In the genomic region with DNA sequence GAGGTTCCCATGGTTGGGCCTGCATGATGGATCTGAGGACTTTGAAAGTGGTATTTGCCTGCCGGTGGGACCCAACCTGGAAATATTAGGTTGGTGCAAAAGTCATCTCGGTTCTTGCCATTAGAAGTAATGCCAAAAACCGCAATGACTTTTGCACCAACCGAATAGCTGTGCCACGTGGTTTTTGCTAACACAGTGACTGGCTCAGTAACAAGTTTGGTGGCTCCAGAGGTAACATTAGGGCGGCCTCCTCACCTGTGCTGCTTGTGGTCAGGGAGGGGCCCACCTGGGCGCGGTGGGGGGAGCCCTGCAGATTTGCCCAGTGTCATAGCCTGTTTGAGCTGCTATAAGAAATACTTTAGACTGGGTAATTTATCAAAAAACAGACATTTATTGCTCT, we compare ENCODE assay signal across 16 cellular contexts. TPM values are rescaled to one million over a fixed set of nuclear protein-coding genes. Genes with fewer than 3 reads are reported as not detected.
DNase-seq lines count a peak whose midpoint lies in the region; ATAC-seq and TF ChIP-seq lines count a peak whose summit lies in the region.
"Had no signal": no experiment of that assay in that cellular context is flagged by ENCODE, and none has a peak within 500 bp of the region (broad histone marks: within the 10 kb centered on the region; RNA-seq: fewer than 3 reads in every experiment).

No MANE protein-coding gene starts in this region.

- H3K36me3 Mint-ChIP-seq in activated CD8-positive, alpha-beta T cell treated with anti-CD3 and anti-CD28 coated beads, Interleukin-2, amount 10 ng/mL, durations not matched to agents 7 days and 5 days (ENCODE audit: low read depth), result no peaks in the 10 kb centered on the region

- H3K9me3 Mint-ChIP-seq in activated CD8-positive, alpha-beta T cell treated with anti-CD3 and anti-CD28 coated beads, Interleukin-2, amount 10 ng/mL, durations not matched to agents 7 days and 5 days (ENCODE audit: insufficient read depth), result peaks cover under 1% of the 10 kb centered on the region
- H3K9me3 Mint-ChIP-seq: activated T-cell treated with anti-CD3 and anti-CD28 coated beads, Interleukin-2, amount 50 U/mL, for 4 hours had no signal

- CTCF ChIA-PET in BJ (lab: Yijun Ruan, JAX), result interaction anchor here (0.7 to 2.3 kb wide), 2 partner anchors 19 to 105 kb away, joined by 3 to 9 read pairs; no protein-coding TSS in a partner anchor
- CTCF ChIA-PET in PC-3 (lab: Charles Lee), result no interaction called here
- CTCF ChIA-PET in activated CD8-positive, alpha-beta T cell treated with anti-CD3 and anti-CD28 coated beads, Interleukin-2, amount 10 ng/mL, durations not matched to agents 7 days and 5 days (lab: Charles Lee), result no interaction called here

- no TSS peak for BruUV-seq in PC-3 (replicated peaks; lab: Mats Ljungman, UMichigan)

- POLR2A ChIA-PET in BJ (lab: Charles Lee) (interaction anchor here (0.6 kb wide), 1 partner anchor 41 kb away, joined by 3 read pairs; no protein-coding TSS in a partner anchor), PC-3 (lab: Charles Lee; ENCODE audit: unreplicated experiment) (no interaction called here)
- POLR2A ChIA-PET in activated CD8-positive, alpha-beta T cell treated with anti-CD3 and anti-CD28 coated beads, Interleukin-2, amount 10 ng/mL, durations not matched to agents 7 days and 5 days (lab: Charles Lee), result no interaction called here

- H3K27me3 Mint-ChIP-seq in activated CD8-positive, alpha-beta T cell treated with anti-CD3 and anti-CD28 coated beads, Interleukin-2, amount 10 ng/mL, durations not matched to agents 7 days and 5 days (ENCODE audit: low read depth), result peaks cover 24% of the 10 kb centered on the region

- no peaks in the 10 kb centered on the region for H3K9me2 ChIP-seq in PC-3 (replicated peaks; ENCODE audit: low read length)

- no peaks in the 10 kb centered on the region for H3K79me2 ChIP-seq in PC-3 (ENCODE audit: low read length)

- no peaks in the 10 kb centered on the region for H3K27me3 ChIP-seq in BJ (ENCODE audit: control insufficient read depth, insufficient read depth, low read length)
- peaks cover 28% of the 10 kb centered on the region for H3K27me3 ChIP-seq in PC-3 (ENCODE audit: low read length)
- H3K27me3 ChIP-seq in prostate gland (replicated peaks; ENCODE audit: insufficient read depth), result no peaks in the 10 kb centered on the region
- no peaks in the 10 kb centered on the region for H3K27me3 ChIP-seq in testis

- DNase-seq in BJ (ENCODE audit: low read depth), result no peak
- peak; percentile 18 for DNase-seq in PC-3
- DNase-seq in prostate gland (ENCODE audit: low spot score), result peak; percentile 16
- DNase-seq in activated CD8-positive, alpha-beta T cell treated with anti-CD3 and anti-CD28 coated beads, Interleukin-2, amount 10 ng/mL, durations not matched to agents 7 days and 5 days, result no peak
- DNase-seq in testis, result no peak
- DNase-seq in COR-L47 (lab: John Stamatoyannopoulos, UW), result no peak
- DNase-seq: activated T-cell treated with anti-CD3 and anti-CD28 coated beads, Interleukin-2, amount 50 U/mL, for 4 hours; amniotic stem cell; effector CD8-positive, alpha-beta T cell; GDM1; heart left ventricle; NCI-H146 had no signal

- TF ChIP-seq CTCF in BJ (IDR thresholded peaks at IDR 0.05; ENCODE audit: insufficient read depth, low read depth, low read length) (no peak), PC-3 (conservative IDR thresholded peaks at IDR 0.05; ENCODE audit: low read depth, low read length) (no peak), prostate gland (IDR thresholded peaks at IDR 0.05) (no peak), testis (IDR thresholded peaks at IDR 0.05) (no peak)

- TF ChIP-seq POLR2A in prostate gland (IDR thresholded peaks at IDR 0.05) (no peak), testis (IDR thresholded peaks at IDR 0.05) (no peak)

- H3K4me3 Mint-ChIP-seq in activated CD8-positive, alpha-beta T cell treated with anti-CD3 and anti-CD28 coated beads, Interleukin-2, amount 10 ng/mL, durations not matched to agents 7 days and 5 days, result no peak overlapping the region
- H3K4me3 Mint-ChIP-seq: activated T-cell treated with anti-CD3 and anti-CD28 coated beads, Interleukin-2, amount 50 U/mL, for 4 hours; IgD-negative memory B cell had no signal

- no peak overlapping the region for H3K27ac ChIP-seq in PC-3 (ENCODE audit: low read length)
- no peak overlapping the region for H3K27ac ChIP-seq in prostate gland
- no peak overlapping the region for H3K27ac ChIP-seq in testis

- no peak overlapping the region for H3K4me2 ChIP-seq in PC-3 (ENCODE audit: low read length)

- H4K20me1 ChIP-seq in PC-3 (ENCODE audit: low read length), result no peaks in the 10 kb centered on the region

- H3K4me3 ChIP-seq in BJ (ENCODE audit: low read depth, low read length) (peak overlapping the region; percentile 70), PC-3 (ENCODE audit: low read length) (no peak overlapping the region), prostate gland (no peak overlapping the region), testis (no peak overlapping the region)

- no peaks in the 10 kb centered on the region for H3K4me1 Mint-ChIP-seq in activated CD8-positive, alpha-beta T cell treated with anti-CD3 and anti-CD28 coated beads, Interleukin-2, amount 10 ng/mL, durations not matched to agents 7 days and 5 days (ENCODE audit: low read depth)

- intact Hi-C loops in PC-3 (cut with micrococcal nuclease) (no loop called here), prostate gland (cut with DNase I) (no loop called here), testis (cut with DNase I; ENCODE audit: low total_unique reads) (no loop called here)

- H3K9me3 ChIP-seq in PC-3 (ENCODE audit: low read length), result no peaks in the 10 kb centered on the region
- no peaks in the 10 kb centered on the region for H3K9me3 ChIP-seq in prostate gland
- H3K9me3 ChIP-seq in testis, result no peaks in the 10 kb centered on the region

- no peak overlapping the region for H3K9ac ChIP-seq in PC-3 (ENCODE audit: low read length)

- no peak overlapping the region for H2AFZ ChIP-seq in PC-3 (ENCODE audit: low read length)

- H3F3A ChIP-seq in PC-3 (ENCODE audit: low read length, unreplicated experiment), result no peaks in the 10 kb centered on the region

- no peak for ATAC-seq in PC-3
- peak; percentile 72 for ATAC-seq in esophagus mucosa
- ATAC-seq in activated CD8-positive, alpha-beta T cell treated with anti-CD3 and anti-CD28 coated beads, Interleukin-2, amount 10 ng/mL, durations not matched to agents 7 days and 5 days, result no peak
- no peak for ATAC-seq in HG03095 (IDR thresholded peaks at IDR 0.05; ENCODE audit: unreplicated experiment)
- ATAC-seq: activated CD4-positive, CD25-positive, alpha-beta regulatory T cell treated with anti-CD3 and anti-CD28 coated beads, Interleukin-2, amount 50 U/mL, for 24 hours; activated T-cell treated with anti-CD3 and anti-CD28 coated beads, Interleukin-2, amount 50 U/mL, for 4 hours; heart left ventricle had no signal

- H3K27ac Mint-ChIP-seq in activated CD8-positive, alpha-beta T cell treated with anti-CD3 and anti-CD28 coated beads, Interleukin-2, amount 10 ng/mL, durations not matched to agents 7 days and 5 days, result no peak overlapping the region
- H3K27ac Mint-ChIP-seq: IgD-negative memory B cell had no signal

- H3K4me1 ChIP-seq in PC-3 (ENCODE audit: insufficient read depth, low read length), result peaks cover 9% of the 10 kb centered on the region; the same call in 1 of the 2 replicates
- no peaks in the 10 kb centered on the region for H3K4me1 ChIP-seq in prostate gland (replicated peaks)
- peaks cover 7% of the 10 kb centered on the region for H3K4me1 ChIP-seq in testis

- H3K36me3 ChIP-seq in BJ (ENCODE audit: control insufficient read depth, insufficient read depth, low read length), result peaks cover 10% of the 10 kb centered on the region
- no peaks in the 10 kb centered on the region for H3K36me3 ChIP-seq in PC-3 (ENCODE audit: low read depth, low read length)
- H3K36me3 ChIP-seq in prostate gland, result no peaks in the 10 kb centered on the region
- no peaks in the 10 kb centered on the region for H3K36me3 ChIP-seq in testis (ENCODE audit: low read depth, missing control alignments)
- H3K36me3 ChIP-seq: heart left ventricle had no signal

- 41% methylated on average over 8 of the region's 8 CpGs for WGBS in prostate gland
- 64 to 78% methylated on average over 8 of the region's 8 CpGs for WGBS in testis, 2 donors

RNA-seq across cellular contexts. Expression of gene BDKRB2, which starts 1.8 kb away (rescaled TPM):
- polyA plus RNA-seq in BJ (2011; rRNA removed), result 21.3 and 26.8 TPM in 2 replicates
- polyA minus RNA-seq in BJ (2011; rRNA and poly(A)+ RNA removed), result 25.8 and 43.4 TPM in 2 replicates
- 0.06 and 0.07 TPM in 2 replicates for total RNA-seq in PC-3 (2014; rRNA removed)
- total RNA-seq in esophagus mucosa, result 22.1 TPM
- 1 to 10 TPM in 1 of 2 donors, under 1 TPM in 1; 0.97 to 1.2 TPM for total RNA-seq in prostate gland
- total RNA-seq in activated CD8-positive, alpha-beta T cell treated with anti-CD3 and anti-CD28 coated beads, Interleukin-2, amount 10 ng/mL, durations not matched to agents 7 days and 5 days, result not detected
- under 1 TPM; 0.63 to 0.87 TPM for total RNA-seq in testis
- polyA plus RNA-seq in testis (ENCODE audit: insufficient read depth, low read depth, low replicate concordance), result 2.9 TPM
- total RNA-seq: activated T-cell treated with anti-CD3 and anti-CD28 coated beads, Interleukin-2, amount 50 U/mL, for 4 hours had no signal
- polyA plus RNA-seq: IgD-negative memory B cell had no signal

RNA-seq across cellular contexts. Expression of gene BDKRB1, which starts 49.5 kb away (rescaled TPM):
- 3.3 and 3.8 TPM in 2 replicates for polyA plus RNA-seq in BJ (2011; rRNA removed)
- 1.4 and 2.3 TPM in 2 replicates for polyA minus RNA-seq in BJ (2011; rRNA and poly(A)+ RNA removed)
- 0.69 TPM in 1 of 2 replicates, not detected in the other for total RNA-seq in PC-3 (2014; rRNA removed)
- total RNA-seq in esophagus mucosa, result 6.1 TPM
- 1 to 10 TPM in 1 of 2 donors, not detected in 1; 2.3 TPM for total RNA-seq in prostate gland
- not detected for total RNA-seq in activated CD8-positive, alpha-beta T cell treated with anti-CD3 and anti-CD28 coated beads, Interleukin-2, amount 10 ng/mL, durations not matched to agents 7 days and 5 days
- total RNA-seq in testis, result 1 to 10 TPM; 3.3 to 3.4 TPM
- 4.9 TPM for polyA plus RNA-seq in testis (ENCODE audit: insufficient read depth, low read depth, low replicate concordance)
- total RNA-seq: activated T-cell treated with anti-CD3 and anti-CD28 coated beads, Interleukin-2, amount 50 U/mL, for 4 hours had no signal
- polyA plus RNA-seq: IgD-negative memory B cell had no signal

Comparison
In these comparisons a context has a peak if more than half of its experiments do, and no peak if none do; other contexts are left out.
1. DNase-seq: peak in PC-3 (single experiment) and prostate gland (single experiment); none in BJ (single experiment), activated CD8-positive, alpha-beta T cell treated with anti-CD3 and anti-CD28 coated beads, Interleukin-2, amount 10 ng/mL, durations not matched to agents 7 days and 5 days (single experiment), testis (single experiment) and COR-L47 (single experiment).
2. RNA of gene BDKRB2, which starts 1.8 kb away (total RNA-seq): 22.1 TPM in esophagus mucosa (single experiment); 0.97 to 1.2 TPM in prostate gland, 0.63 to 0.87 TPM in testis, 0.06 to 0.07 TPM in PC-3 and not detected in activated CD8-positive, alpha-beta T cell treated with anti-CD3 and anti-CD28 coated beads, Interleukin-2, amount 10 ng/mL, durations not matched to agents 7 days and 5 days; every median in the first group is over 10 times any median in the second.